In the genomic region with DNA sequence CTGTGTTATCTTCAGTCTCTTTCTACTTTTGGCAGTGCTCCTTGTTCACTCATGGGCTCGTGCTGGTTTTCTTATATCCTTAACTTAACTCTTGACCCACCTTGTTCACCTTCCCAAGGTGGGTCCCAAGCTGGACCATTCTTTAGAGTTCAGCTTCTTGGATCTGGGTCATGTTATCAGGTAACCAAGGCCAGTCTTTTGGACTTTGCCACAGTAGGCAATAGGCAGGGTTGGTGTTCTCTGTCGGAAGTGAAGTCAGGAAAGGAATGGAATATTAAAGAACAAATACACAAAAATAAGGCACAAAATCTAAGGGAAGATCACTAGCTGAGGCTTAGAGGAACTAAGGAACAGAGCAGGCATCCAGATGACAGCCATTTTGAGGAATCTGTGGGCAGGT, we compare ENCODE assay signal across 18 cellular contexts.
A peak's percentile ranks its signal among the peaks of the same experiment; 100 is the strongest.
DNase-seq lines count a peak whose midpoint lies in the region; ATAC-seq, FAIRE-seq and TF ChIP-seq lines count a peak whose summit lies in the region.
"Had no signal": no experiment of that assay in that cellular context is flagged by ENCODE, and none has a peak within 500 bp of the region (broad histone marks: within the 10 kb centered on the region; RNA-seq: fewer than 3 reads in every experiment).

No MANE protein-coding gene starts in this region.

- TF ChIP-seq EP300 in HepG2 (IDR thresholded peaks at IDR 0.05; ENCODE audit: low read depth in 2 of 2, low read length in 2 of 2) (no peak), HepG2 (CRISPR knock-in tag; IDR thresholded peaks at IDR 0.05; ENCODE audit: borderline replicate concordance) (no peak)

- no peak for TF ChIP-seq CTCF in liver (IDR thresholded peaks at IDR 0.05; ENCODE audit: low read depth, low read length, missing input control)
- no peak for TF ChIP-seq CTCF in HepG2 (CRISPR knock-in tag; IDR thresholded peaks at IDR 0.05)
- no peak for TF ChIP-seq CTCF in right lobe of liver (IDR thresholded peaks at IDR 0.05)

- POLR2A ChIA-PET in HepG2 (lab: Yijun Ruan, JAX): no interaction called here
- POLR2A ChIA-PET in activated CD4-positive, alpha-beta T cell treated with anti-CD3 and anti-CD28 coated beads for 36 hours (lab: Charles Lee): no interaction called here

- intact Hi-C loops in HepG2 (cut with micrococcal nuclease; ENCODE audit: unreplicated experiment): no loop called here
- intact Hi-C loops in right lobe of liver (cut with DNase I): no loop called here
- intact Hi-C loops in activated CD4-positive, alpha-beta T cell treated with anti-CD3 and anti-CD28 coated beads for 36 hours (cut with DNase I, micrococcal nuclease): no loop called here

- H3K4me3 ChIP-seq in liver (ENCODE audit: low read depth in 1 of 3, low read length in 3 of 3): no peak overlapping the region
- no peak overlapping the region for H3K4me3 ChIP-seq in HepG2 (replicated peaks in 1 of 3; ENCODE audit: insufficient read depth in 1 of 3, low read depth in 2 of 3, low read length in 3 of 3)
- H3K4me3 ChIP-seq in right lobe of liver: no peak overlapping the region
- no peak overlapping the region for H3K4me3 ChIP-seq in small intestine (ENCODE audit: low read depth in 1 of 2, low read length in 2 of 2)
- H3K4me3 ChIP-seq: A549 had no signal

- BruUV-seq in HepG2 (replicated peaks; lab: Mats Ljungman, UMichigan): no TSS peak

- CTCF ChIA-PET in HepG2 (lab: Yijun Ruan, JAX; ENCODE audit: low intra/inter-chr PET ratio, low total read pairs): no interaction called here
- CTCF ChIA-PET in activated CD4-positive, alpha-beta T cell treated with anti-CD3 and anti-CD28 coated beads for 36 hours (lab: Charles Lee): no interaction called here

- H3K9me3 ChIP-seq in liver (ENCODE audit: control insufficient read depth in 4 of 4, low read length in 3 of 4) (no peaks in the 10 kb centered on the region), HepG2 (ENCODE audit: low read length) (no peaks in the 10 kb centered on the region; the same call in 1 of the 2 replicates), right lobe of liver (no peaks in the 10 kb centered on the region), small intestine (ENCODE audit: control insufficient read depth, low read depth) (no peaks in the 10 kb centered on the region)
- H3K9me3 ChIP-seq: A549 had no signal

- 34% methylated on average over 2 of the region's 2 CpGs for WGBS in liver
- 43% methylated on average over 2 of the region's 2 CpGs for WGBS in HepG2 (ENCODE audit: low lambda C conversion rate)
- 40% methylated on average over 2 of the region's 2 CpGs for WGBS in right lobe of liver (ENCODE audit: insufficient coverage, low coverage, low lambda C conversion rate, missing lambda C conversion rate)
- WGBS in small intestine, 3 donors: 40 to 73% (median 47%) methylated on average over 2 of the region's 2 CpGs

- DNase-seq in HepG2 (ENCODE audit: low spot score) (no peak), right lobe of liver (no peak), small intestine (peak; percentile 6), HT-29 (ENCODE audit: low spot score) (no peak), activated gamma-delta T cell treated with Interleukin-2 at 50 U/mL for 16 hours (no peak)
- DNase-seq in activated CD4-positive, alpha-beta T cell treated with anti-CD3 and anti-CD28 coated beads for 36 hours: no peak
- DNase-seq: AML-193; CD4-positive, alpha-beta memory T cell; DMS153; DMS79; GF-D8; H9 had no signal

- H3K9ac ChIP-seq in liver (ENCODE audit: low read depth in 1 of 2, low read length in 2 of 2) (no peak overlapping the region), HepG2 (ENCODE audit: insufficient read depth, low read depth, low read length) (no peak overlapping the region)

- H3K27ac Mint-ChIP-seq in activated CD4-positive, alpha-beta T cell treated with anti-CD3 and anti-CD28 coated beads for 36 hours: no peak overlapping the region
- H3K27ac Mint-ChIP-seq: CD14-positive monocyte; CD4-positive, alpha-beta memory T cell; H9; IgD-negative memory B cell had no signal

- FAIRE-seq in HepG2 (lab: Jason Lieb, UNC): no peak
- FAIRE-seq in small intestine (lab: Jason Lieb, UNC): no peak
- FAIRE-seq: A549, GM19239 had no signal

- H3K4me3 Mint-ChIP-seq in activated CD4-positive, alpha-beta T cell treated with anti-CD3 and anti-CD28 coated beads for 36 hours: no peak overlapping the region
- H3K4me3 Mint-ChIP-seq: CD14-positive monocyte; CD4-positive, alpha-beta memory T cell; H9; IgD-negative memory B cell had no signal

- peaks cover 0 to 13% (median 5%) of the 10 kb centered on the region in 4 donors for H3K4me1 ChIP-seq in liver (ENCODE audit: control insufficient read depth in 4 of 4, insufficient read depth in 4 of 4, low read length in 3 of 4)
- H3K4me1 ChIP-seq in HepG2 (ENCODE audit: insufficient read depth, low read length): no peaks in the 10 kb centered on the region
- no peaks in the 10 kb centered on the region for H3K4me1 ChIP-seq in right lobe of liver
- peaks cover 0 to 3% of the 10 kb centered on the region in 2 donors for H3K4me1 ChIP-seq in small intestine (ENCODE audit: control insufficient read depth in 2 of 2, insufficient read depth in 1 of 2, low read depth in 1 of 2, low read length in 1 of 2)
- H3K4me1 ChIP-seq: A549 had no signal

- no peaks in the 10 kb centered on the region for H3K4me1 Mint-ChIP-seq in activated CD4-positive, alpha-beta T cell treated with anti-CD3 and anti-CD28 coated beads for 36 hours
- H3K4me1 Mint-ChIP-seq: CD14-positive monocyte; CD4-positive, alpha-beta memory T cell; IgD-negative memory B cell had no signal

- no peak overlapping the region for H3K27ac ChIP-seq in liver (ENCODE audit: low read depth in 1 of 2, low read length in 2 of 2)
- H3K27ac ChIP-seq in HepG2 (ENCODE audit: extremely low read length, insufficient read depth, low read length): no peak overlapping the region
- H3K27ac ChIP-seq in right lobe of liver: no peak overlapping the region
- H3K27ac ChIP-seq in small intestine (ENCODE audit: low read depth in 1 of 2, low read length in 1 of 2): no peak overlapping the region
- H3K27ac ChIP-seq: 22Rv1, A549 had no signal

- H3K27me3 ChIP-seq in liver (ENCODE audit: control insufficient read depth in 4 of 4, insufficient read depth in 4 of 4, low read length in 3 of 4): no peaks in the 10 kb centered on the region
- no peaks in the 10 kb centered on the region for H3K27me3 ChIP-seq in HepG2 (ENCODE audit: control insufficient read depth in 1 of 2, insufficient read depth in 2 of 2, low read length in 2 of 2)
- H3K27me3 ChIP-seq in right lobe of liver: no peaks in the 10 kb centered on the region
- H3K27me3 ChIP-seq in small intestine (ENCODE audit: control insufficient read depth in 2 of 2, insufficient read depth in 2 of 2, low read length in 2 of 2): no peaks in the 10 kb centered on the region

- H4K20me1 ChIP-seq in HepG2 (ENCODE audit: insufficient read depth, low read length): no peaks in the 10 kb centered on the region

- no peak overlapping the region for H2AFZ ChIP-seq in HepG2 (ENCODE audit: low read length)

- H3K36me3 ChIP-seq in liver (ENCODE audit: control insufficient read depth in 4 of 4, insufficient read depth in 3 of 4, low read depth in 1 of 4, low read length in 3 of 4): no peaks in the 10 kb centered on the region
- no peaks in the 10 kb centered on the region for H3K36me3 ChIP-seq in HepG2 (replicated peaks in 1 of 2; ENCODE audit: control insufficient read depth in 1 of 2, insufficient read depth in 2 of 2, low read length in 2 of 2)
- no peaks in the 10 kb centered on the region for H3K36me3 ChIP-seq in right lobe of liver
- peaks cover 0 to 1% of the 10 kb centered on the region in 2 donors for H3K36me3 ChIP-seq in small intestine (ENCODE audit: control insufficient read depth in 2 of 2, insufficient read depth in 2 of 2, low read length in 2 of 2)

- H3K9me3 Mint-ChIP-seq in activated CD4-positive, alpha-beta T cell treated with anti-CD3 and anti-CD28 coated beads for 36 hours (ENCODE audit: low read depth): peaks cover 1% of the 10 kb centered on the region
- H3K9me3 Mint-ChIP-seq: H9, IgD-negative memory B cell had no signal

- ATAC-seq in HepG2: no peak
- peak; percentile 41 to 61 (median 50) for ATAC-seq in right lobe of liver
- ATAC-seq in activated CD4-positive, alpha-beta T cell treated with anti-CD3 and anti-CD28 coated beads for 36 hours: no peak
- ATAC-seq: A549 had no signal

- no peak overlapping the region for H3K4me2 ChIP-seq in HepG2 (ENCODE audit: low read depth, low read length)
- H3K4me2 ChIP-seq: A549 had no signal

- H3K79me2 ChIP-seq in HepG2 (ENCODE audit: insufficient read depth, low read length): no peaks in the 10 kb centered on the region

- TF ChIP-seq POLR2A in HepG2 (IDR thresholded peaks at IDR 0.05; ENCODE audit: insufficient read depth in 1 of 2, low read depth in 2 of 2, low read length in 2 of 2) (no peak), right lobe of liver (IDR thresholded peaks at IDR 0.05) (no peak)

- H3K27me3 Mint-ChIP-seq in activated CD4-positive, alpha-beta T cell treated with anti-CD3 and anti-CD28 coated beads for 36 hours: no peaks in the 10 kb centered on the region
- H3K27me3 Mint-ChIP-seq: CD4-positive, alpha-beta memory T cell; IgD-negative memory B cell had no signal

- TF ChIP-seq RAD21 in liver (IDR thresholded peaks at IDR 0.05) (no peak), HepG2 (CRISPR knock-in tag; IDR thresholded peaks at IDR 0.05) (no peak)

- in situ Hi-C loops in HepG2 (cut with HindIII; ENCODE audit: extremely low pct_ligation_motif_present, low pct_unique_long_range_greater_than_20kb): no loop called here

- H3K36me3 Mint-ChIP-seq in activated CD4-positive, alpha-beta T cell treated with anti-CD3 and anti-CD28 coated beads for 36 hours (ENCODE audit: low read depth): no peaks in the 10 kb centered on the region
- H3K36me3 Mint-ChIP-seq: CD14-positive monocyte; CD4-positive, alpha-beta memory T cell had no signal

TF ChIP-seq in HepG2, 621 proteins besides CTCF, POLR2A, EP300 and RAD21:
- no peak for TF ChIP-seq ZNF761 (CRISPR knock-in tag; conservative IDR thresholded peaks at IDR 0.05)

Comparison
In these comparisons a context has a peak if more than half of its experiments do, and no peak if none do; other contexts are left out.
1. ATAC-seq: peak in right lobe of liver (4 of 4); none in HepG2 (single experiment) and activated CD4-positive, alpha-beta T cell treated with anti-CD3 and anti-CD28 coated beads for 36 hours (single experiment).